14 cellular contexts compared by ENCODE assay signal in the genomic region with DNA sequence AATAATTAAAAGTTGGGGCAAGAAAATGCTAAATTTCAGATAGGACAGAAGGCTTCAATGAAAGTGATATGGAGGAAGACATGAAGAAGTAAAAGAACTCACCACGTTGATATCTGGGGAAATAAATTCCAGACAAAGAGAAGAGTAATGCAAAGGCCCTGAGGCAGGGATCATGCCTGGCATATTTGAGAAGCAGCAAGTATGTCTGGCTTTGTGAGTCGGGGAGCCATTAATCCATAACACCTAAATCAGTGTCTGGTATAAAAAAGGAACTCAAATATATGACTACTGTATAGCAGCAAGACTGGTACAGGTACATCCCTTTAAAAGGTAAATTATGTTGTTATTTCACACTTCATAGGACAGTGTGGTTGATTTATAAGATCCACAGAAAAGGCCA.
"Had no signal": no experiment of that assay in that cellular context is flagged by ENCODE, and none has a peak within 500 bp of the region (broad histone marks: within the 10 kb centered on the region; RNA-seq: fewer than 3 reads in every experiment).

No MANE protein-coding gene starts in this region.

- ATAC-seq: right cardiac atrium; stimulated activated naive B cell treated with anti-CD40 and anti-IgM and Interleukin-4, amounts not matched to agents 10 μg/mL and 1 μg/mL and 100 μg/mL, for 72 hours; WTC11 had no signal

- DNase-seq: activated CD8-positive, alpha-beta memory T cell treated with anti-CD3 and anti-CD28 coated beads, Interleukin-2, amount 50 U/mL, for 48 hours; aorta; effector memory CD4-positive, alpha-beta T cell; head of caudate nucleus; mesendoderm; right cardiac atrium; stimulated activated CD4-positive, alpha-beta T cell treated with anti-CD3 and anti-CD28 coated beads, Interleukin-15, amount 100 ng/mL, for 24 hours; stimulated activated CD4-positive, alpha-beta T cell treated with anti-CD3 and anti-CD28 coated beads, Interleukin-4, amount 100 ng/mL, for 1 hour; stimulated activated naive B cell treated with anti-CD40 and anti-IgM and Interleukin-4, amounts not matched to agents 10 μg/mL and 1 μg/mL and 100 μg/mL, for 72 hours; transverse colon had no signal

- H3K9me3 Mint-ChIP-seq: dendritic cell treated with granulocyte-macrophage colony-stimulating factor and Interleukin-4, amounts not matched to agents 40 ng/mL and 50 ng/mL, for 4 days; stimulated activated naive B cell treated with anti-CD40 and anti-IgM and Interleukin-4, amounts not matched to agents 10 μg/mL and 1 μg/mL and 100 μg/mL, for 72 hours; WTC11 had no signal

- H3K4me3 Mint-ChIP-seq: dendritic cell treated with granulocyte-macrophage colony-stimulating factor and Interleukin-4, amounts not matched to agents 40 ng/mL and 50 ng/mL, for 4 days; stimulated activated naive B cell treated with anti-CD40 and anti-IgM and Interleukin-4, amounts not matched to agents 10 μg/mL and 1 μg/mL and 100 μg/mL, for 72 hours; WTC11 had no signal

- H3K27me3 Mint-ChIP-seq: dendritic cell treated with granulocyte-macrophage colony-stimulating factor and Interleukin-4, amounts not matched to agents 40 ng/mL and 50 ng/mL, for 4 days; stimulated activated naive B cell treated with anti-CD40 and anti-IgM and Interleukin-4, amounts not matched to agents 10 μg/mL and 1 μg/mL and 100 μg/mL, for 72 hours had no signal

- H3K27ac Mint-ChIP-seq: dendritic cell treated with granulocyte-macrophage colony-stimulating factor and Interleukin-4, amounts not matched to agents 40 ng/mL and 50 ng/mL, for 4 days; stimulated activated naive B cell treated with anti-CD40 and anti-IgM and Interleukin-4, amounts not matched to agents 10 μg/mL and 1 μg/mL and 100 μg/mL, for 72 hours; WTC11 had no signal

- H3K4me1 Mint-ChIP-seq: WTC11 had no signal

- H3K4me3 ChIP-seq: prostate gland, skin epidermis, transverse colon had no signal
